39 cellular contexts compared by ENCODE assay signal in genomic region chr18:77983270-77983669, GRCh38.
"Had no signal": no experiment of that assay in that cellular context is flagged by ENCODE, and none has a peak within 500 bp of the region (broad histone marks: within the 10 kb centered on the region; RNA-seq: fewer than 3 reads in every experiment).

No MANE protein-coding gene starts in this region.

- H3K27me3 Mint-ChIP-seq: activated naive CD4-positive, alpha-beta T cell treated with anti-CD3 and anti-CD28 coated beads, Interleukin-2, amount 10 ng/mL, durations not matched to agents 7 days and 5 days; activated naive CD4-positive, alpha-beta T cell treated with anti-CD3 and anti-CD28 coated beads, Interleukin-2, amount 50 U/mL, for 24 hours; activated naive CD8-positive, alpha-beta T cell; activated naive CD8-positive, alpha-beta T cell treated with anti-CD3 and anti-CD28 coated beads for 36 hours; activated naive CD8-positive, alpha-beta T cell treated with anti-CD3 and anti-CD28 coated beads, Interleukin-2, amount 10 ng/mL, durations not matched to agents 7 days and 5 days; activated T-cell treated with anti-CD3 and anti-CD28 coated beads, Interleukin-2, amount 50 U/mL, for 24 hours; activated T-helper 17 cell treated with anti-CD3 and anti-CD28 coated beads, Interleukin-2, amount 50 U/mL, for 72 hours had no signal

- H3K9me3 ChIP-seq: adrenal gland, ascending aorta, body of pancreas, breast epithelium had no signal

- H3K27ac ChIP-seq: adrenal gland, ascending aorta, body of pancreas, brain microvascular endothelial cell, breast epithelium, cardiac muscle cell had no signal

- ATAC-seq: activated naive CD4-positive, alpha-beta T cell treated with anti-CD3 and anti-CD28 coated beads, Interleukin-2, amount 50 U/mL, for 72 hours; activated naive CD8-positive, alpha-beta T cell treated with anti-CD3 and anti-CD28 coated beads, Interleukin-2, amount 50 U/mL, for 24 hours; activated T-cell treated with anti-CD3 and anti-CD28 coated beads, Interleukin-2, amount 50 U/mL, for 4 hours; activated T-cell treated with anti-CD3 and anti-CD28 coated beads, Interleukin-2, amount 50 U/mL, for 72 hours; activated T-helper 17 cell treated with anti-CD3 and anti-CD28 coated beads, Interleukin-2, amount 50 U/mL, for 72 hours; body of pancreas had no signal

- H3K4me1 ChIP-seq: adrenal gland, ascending aorta, body of pancreas, breast epithelium had no signal

- H3K36me3 Mint-ChIP-seq: activated naive CD4-positive, alpha-beta T cell treated with anti-CD3 and anti-CD28 coated beads, Interleukin-2, amount 10 ng/mL, durations not matched to agents 7 days and 5 days; activated naive CD4-positive, alpha-beta T cell treated with anti-CD3 and anti-CD28 coated beads, Interleukin-2, amount 50 U/mL, for 24 hours; activated naive CD4-positive, alpha-beta T cell treated with anti-CD3 and anti-CD28 coated beads, Interleukin-2, amount 50 U/mL, for 72 hours; activated naive CD8-positive, alpha-beta T cell; activated naive CD8-positive, alpha-beta T cell treated with anti-CD3 and anti-CD28 coated beads for 36 hours; activated naive CD8-positive, alpha-beta T cell treated with anti-CD3 and anti-CD28 coated beads, Interleukin-2, amount 10 ng/mL, durations not matched to agents 7 days and 5 days; brain had no signal

- FAIRE-seq: astrocyte, bronchial epithelial cell, colon had no signal

- H3K27ac Mint-ChIP-seq: activated naive CD4-positive, alpha-beta T cell treated with anti-CD3 and anti-CD28 coated beads for 36 hours; activated naive CD4-positive, alpha-beta T cell treated with anti-CD3 and anti-CD28 coated beads, Interleukin-2, amount 10 ng/mL, durations not matched to agents 7 days and 5 days; activated naive CD4-positive, alpha-beta T cell treated with anti-CD3 and anti-CD28 coated beads, Interleukin-2, amount 50 U/mL, for 24 hours; activated naive CD4-positive, alpha-beta T cell treated with anti-CD3 and anti-CD28 coated beads, Interleukin-2, amount 50 U/mL, for 72 hours; activated naive CD8-positive, alpha-beta T cell; activated naive CD8-positive, alpha-beta T cell treated with anti-CD3 and anti-CD28 coated beads for 36 hours; activated naive CD8-positive, alpha-beta T cell treated with anti-CD3 and anti-CD28 coated beads, Interleukin-2, amount 10 ng/mL, durations not matched to agents 7 days and 5 days; activated naive CD8-positive, alpha-beta T cell treated with anti-CD3 and anti-CD28 coated beads, Interleukin-2, amount 50 U/mL, for 24 hours; activated T-cell treated with anti-CD3 and anti-CD28 coated beads, Interleukin-2, amount 50 U/mL, for 24 hours; activated T-cell treated with anti-CD3 and anti-CD28 coated beads, Interleukin-2, amount 50 U/mL, for 72 hours; activated T-helper 1 cell treated with anti-CD3 and anti-CD28 coated beads, Interleukin-12 subunit alpha, Interleukin-12 subunit beta, Interleukin-2, Interleukin-4 antibody, amounts not matched to agents 30 ng/mL and 10 ng/mL and 1 ng/mL, durations not matched to agents 14 hours and 24 hours and 36 hours; activated T-helper 17 cell treated with anti-CD3 and anti-CD28 coated beads, Interleukin-2, amount 50 U/mL, for 72 hours; activated T-helper 2 cell treated with anti-CD3 and anti-CD28 coated beads, Interferon-gamma antibody, Interleukin-2, Interleukin-4, amounts not matched to agents 10 μg/mL and 5 μg/mL and 100 μg/mL, durations not matched to agents 14 hours and 24 hours and 36 hours; brain had no signal

- H3K4me1 Mint-ChIP-seq: activated naive CD4-positive, alpha-beta T cell treated with anti-CD3 and anti-CD28 coated beads, Interleukin-2, amount 10 ng/mL, durations not matched to agents 7 days and 5 days; activated naive CD4-positive, alpha-beta T cell treated with anti-CD3 and anti-CD28 coated beads, Interleukin-2, amount 50 U/mL, for 24 hours; activated naive CD8-positive, alpha-beta T cell treated with anti-CD3 and anti-CD28 coated beads for 36 hours; activated naive CD8-positive, alpha-beta T cell treated with anti-CD3 and anti-CD28 coated beads, Interleukin-2, amount 10 ng/mL, durations not matched to agents 7 days and 5 days; activated naive CD8-positive, alpha-beta T cell treated with anti-CD3 and anti-CD28 coated beads, Interleukin-2, amount 50 U/mL, for 24 hours; activated T-helper 17 cell treated with anti-CD3 and anti-CD28 coated beads, Interleukin-2, amount 50 U/mL, for 72 hours; central memory CD8-positive, alpha-beta T cell had no signal

- H3K4me3 Mint-ChIP-seq: activated naive CD4-positive, alpha-beta T cell treated with anti-CD3 and anti-CD28 coated beads for 36 hours; activated naive CD4-positive, alpha-beta T cell treated with anti-CD3 and anti-CD28 coated beads, Interleukin-2, amount 10 ng/mL, durations not matched to agents 7 days and 5 days; activated naive CD4-positive, alpha-beta T cell treated with anti-CD3 and anti-CD28 coated beads, Interleukin-2, amount 50 U/mL, for 24 hours; activated naive CD8-positive, alpha-beta T cell; activated naive CD8-positive, alpha-beta T cell treated with anti-CD3 and anti-CD28 coated beads for 36 hours; activated naive CD8-positive, alpha-beta T cell treated with anti-CD3 and anti-CD28 coated beads, Interleukin-2, amount 10 ng/mL, durations not matched to agents 7 days and 5 days; activated naive CD8-positive, alpha-beta T cell treated with anti-CD3 and anti-CD28 coated beads, Interleukin-2, amount 50 U/mL, for 24 hours; activated T-cell treated with anti-CD3 and anti-CD28 coated beads, Interleukin-2, amount 50 U/mL, for 24 hours; activated T-cell treated with anti-CD3 and anti-CD28 coated beads, Interleukin-2, amount 50 U/mL, for 4 hours; activated T-cell treated with anti-CD3 and anti-CD28 coated beads, Interleukin-2, amount 50 U/mL, for 72 hours; activated T-helper 1 cell treated with anti-CD3 and anti-CD28 coated beads, Interleukin-12 subunit alpha, Interleukin-12 subunit beta, Interleukin-2, Interleukin-4 antibody, amounts not matched to agents 30 ng/mL and 10 ng/mL and 1 ng/mL, durations not matched to agents 14 hours and 24 hours and 36 hours; activated T-helper 17 cell treated with anti-CD3 and anti-CD28 coated beads, Interleukin-2, amount 50 U/mL, for 72 hours; brain; central memory CD8-positive, alpha-beta T cell had no signal

- H3K36me3 ChIP-seq: adrenal gland, ascending aorta, brain microvascular endothelial cell, breast epithelium, cardiac muscle cell had no signal

- H3K9me3 Mint-ChIP-seq: activated naive CD4-positive, alpha-beta T cell treated with anti-CD3 and anti-CD28 coated beads, Interleukin-2, amount 50 U/mL, for 24 hours; activated T-cell treated with anti-CD3 and anti-CD28 coated beads, Interleukin-2, amount 50 U/mL, for 24 hours; activated T-cell treated with anti-CD3 and anti-CD28 coated beads, Interleukin-2, amount 50 U/mL, for 4 hours had no signal

- DNase-seq: activated effector memory CD4-positive, alpha-beta T cell treated with anti-CD3 and anti-CD28 coated beads, Interleukin-2, amount 50 U/mL, for 16 hours; activated effector memory CD4-positive, alpha-beta T cell treated with Interleukin-2 at 50 U/mL for 16 hours; activated gamma-delta T cell; activated gamma-delta T cell treated with Interleukin-2 at 50 U/mL for 16 hours; activated naive CD4-positive, alpha-beta T cell; activated naive CD4-positive, alpha-beta T cell treated with anti-CD3 and anti-CD28 coated beads for 36 hours; activated naive CD4-positive, alpha-beta T cell treated with anti-CD3 and anti-CD28 coated beads, Interleukin-2, amount 10 ng/mL, durations not matched to agents 7 days and 5 days; activated naive CD4-positive, alpha-beta T cell treated with anti-CD3 and anti-CD28 coated beads, Interleukin-2, amount 50 U/mL, for 16 hours; activated naive CD4-positive, alpha-beta T cell treated with Interleukin-2 at 50 U/mL for 16 hours; activated naive CD8-positive, alpha-beta T cell treated with anti-CD3 and anti-CD28 coated beads for 36 hours; activated naive CD8-positive, alpha-beta T cell treated with anti-CD3 and anti-CD28 coated beads, Interleukin-2, amount 10 ng/mL, durations not matched to agents 7 days and 5 days; activated naive CD8-positive, alpha-beta T cell treated with anti-CD3 and anti-CD28 coated beads, Interleukin-2, amount 50 U/mL, for 24 hours; activated T-cell treated with anti-CD3 and anti-CD28 coated beads, Interleukin-2, amount 50 U/mL, for 24 hours; activated T-cell treated with anti-CD3 and anti-CD28 coated beads, Interleukin-2, amount 50 U/mL, for 4 hours; activated T-cell treated with anti-CD3 and anti-CD28 coated beads, Interleukin-2, amount 50 U/mL, for 48 hours; activated T-cell treated with anti-CD3 and anti-CD28 coated beads, Interleukin-2, amount 50 U/mL, for 72 hours; adrenal gland; amniotic stem cell; amygdala; anterior cingulate cortex; body of pancreas; brain microvascular endothelial cell; caudate nucleus; central memory CD4-positive, alpha-beta T cell; cerebellar nuclear complex had no signal

- H3K4me3 ChIP-seq: adrenal gland, ascending aorta, body of pancreas, breast epithelium, cardiac muscle cell had no signal

- H3K27me3 ChIP-seq: adrenal gland, ascending aorta, body of pancreas, brain microvascular endothelial cell, breast epithelium, cardiac muscle cell had no signal
